1 cellular context compared by ENCODE assay signal in genomic region chr22:31676700-31677099, GRCh38.
A peak's percentile ranks its signal among the peaks of the same experiment; 100 is the strongest.
TF ChIP-seq lines count a peak whose summit lies in the region.

No MANE protein-coding gene starts in this region.

TF ChIP-seq in H1, 55 proteins besides CTCF, POLR2A, EP300 and RAD21 (continued from another document):
- TF ChIP-seq SIN3A (conservative IDR thresholded peaks at IDR 0.05 in 1 of 2, IDR thresholded peaks at IDR 0.05 in 1 of 2; ENCODE audit: low read depth in 1 of 2, low read length in 2 of 2) (0 out of 4 replicates have a peak, but pooled peaks of 1 of the 2 experiments have one; percentile 36), NRF1 (IDR thresholded peaks at IDR 0.05; ENCODE audit: low read depth, low read length) (peak; percentile 39; the same call in 1 of the 2 replicates), CBX5 (IDR thresholded peaks at IDR 0.05; ENCODE audit: low read depth, low read length) (no peak), CHD7 (IDR thresholded peaks at IDR 0.05; ENCODE audit: insufficient replicate concordance, low read length) (no peak), SP2 (IDR thresholded peaks at IDR 0.05; ENCODE audit: low read length) (no peak), YY1 (IDR thresholded peaks at IDR 0.05; ENCODE audit: low read depth, low read length) (no peak), SP1 (IDR thresholded peaks at IDR 0.05; ENCODE audit: low read depth, low read length) (0 out of 2 replicates have a peak, but pooled peaks have one; percentile 27), GABPA (IDR thresholded peaks at IDR 0.05; ENCODE audit: borderline replicate concordance, insufficient read depth, low read length) (no peak), CHD1 (IDR thresholded peaks at IDR 0.05; ENCODE audit: low read depth, low read length) (no peak), TAF1 (IDR thresholded peaks at IDR 0.05; ENCODE audit: low read depth, low read length) (peak; percentile 22; the same call in 1 of the 2 replicates)
